Comparison of ENCODE assay signal across 24 cellular contexts in the genomic region with DNA sequence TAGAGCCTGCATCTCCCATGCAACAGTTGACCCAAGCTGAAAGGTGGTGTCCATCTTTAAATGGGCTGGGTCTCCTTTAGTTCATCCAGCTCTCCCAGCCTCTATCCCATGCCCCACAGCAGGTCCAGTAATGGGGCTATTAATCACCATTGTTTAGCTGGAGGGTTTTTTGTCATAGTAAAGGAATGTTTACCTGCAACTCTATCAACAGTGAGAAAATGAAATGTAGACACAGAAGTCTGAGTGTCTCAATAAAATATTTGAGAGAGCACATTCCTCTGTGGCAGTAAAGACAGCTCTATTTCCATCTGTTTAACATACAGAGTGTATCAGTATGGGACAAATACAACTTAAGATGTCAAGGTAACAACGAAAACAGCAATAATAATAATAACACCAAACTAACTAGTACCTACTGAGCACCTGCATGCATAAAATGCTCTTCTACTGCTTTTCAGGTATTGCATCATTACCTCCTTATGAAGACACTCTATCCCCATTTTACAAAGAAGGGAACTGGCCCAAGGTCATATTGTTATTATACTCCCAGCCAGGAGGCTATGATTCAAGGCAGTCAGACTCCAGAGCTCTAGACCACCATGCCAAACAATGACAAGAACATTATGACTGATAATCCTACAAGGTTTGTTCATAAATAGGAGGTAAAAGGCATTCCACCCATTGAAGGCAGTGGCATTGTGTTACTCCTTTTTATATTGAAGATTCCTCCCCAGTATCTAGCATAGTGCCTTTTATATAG. TPM values are rescaled to one million over a fixed set of nuclear protein-coding genes. Genes with fewer than 3 reads are reported as not detected.
DNase-seq lines count a peak whose midpoint lies in the region; ATAC-seq and TF ChIP-seq lines count a peak whose summit lies in the region.
"Had no signal": no experiment of that assay in that cellular context is flagged by ENCODE, and none has a peak within 500 bp of the region (broad histone marks: within the 10 kb centered on the region; RNA-seq: fewer than 3 reads in every experiment).

No MANE protein-coding gene starts in this region.

- CTCF ChIA-PET in MCF 10A (lab: Yijun Ruan, JAX) (interaction anchor here (0.6 to 5.9 kb wide), 12 partner anchors 11 to 1928 kb away, joined by 3 to 41 read pairs (median 7); a partner anchor contains a TSS), Panc1 (lab: Charles Lee) (interaction anchor here (0.7 kb wide), 1 partner anchor 56 kb away, joined by 3 read pairs; no protein-coding TSS in a partner anchor)
- CTCF ChIA-PET in activated CD8-positive, alpha-beta T cell treated with anti-CD3 and anti-CD28 coated beads, Interleukin-2, amount 10 ng/mL, durations not matched to agents 7 days and 5 days (lab: Charles Lee), result interaction anchor here (1.4 to 2.3 kb wide), 4 partner anchors 9 to 209 kb away, joined by 3 to 8 read pairs (median 4); no protein-coding TSS in a partner anchor

- H3K36me3 Mint-ChIP-seq in MCF 10A (ENCODE audit: insufficient read depth, unreplicated experiment), result no peaks in the 10 kb centered on the region
- H3K36me3 Mint-ChIP-seq in activated CD8-positive, alpha-beta T cell treated with anti-CD3 and anti-CD28 coated beads, Interleukin-2, amount 10 ng/mL, durations not matched to agents 7 days and 5 days (ENCODE audit: low read depth), result no peaks in the 10 kb centered on the region

- ATAC-seq in Panc1, result peak; percentile 82
- no peak for ATAC-seq in activated CD8-positive, alpha-beta T cell treated with anti-CD3 and anti-CD28 coated beads, Interleukin-2, amount 10 ng/mL, durations not matched to agents 7 days and 5 days

- H3K9me3 ChIP-seq in breast epithelium (no peaks in the 10 kb centered on the region), Panc1 (ENCODE audit: control insufficient read depth, insufficient read depth, low read depth, low read length) (no peaks in the 10 kb centered on the region)
- H3K9me3 ChIP-seq: BE2C, SJSA1 had no signal

- H3K27ac ChIP-seq in breast epithelium (no peak overlapping the region), Panc1 (ENCODE audit: low read length) (peak overlapping the region; percentile 74), epithelial cell of prostate (peak overlapping the region; percentile 57)
- H3K27ac ChIP-seq: GM23248, SJSA1 had no signal

- peaks cover 6% of the 10 kb centered on the region for H3K4me1 Mint-ChIP-seq in MCF 10A (ENCODE audit: insufficient read depth, unreplicated experiment)
- H3K4me1 Mint-ChIP-seq in activated CD8-positive, alpha-beta T cell treated with anti-CD3 and anti-CD28 coated beads, Interleukin-2, amount 10 ng/mL, durations not matched to agents 7 days and 5 days (ENCODE audit: low read depth), result no peaks in the 10 kb centered on the region
- H3K4me1 Mint-ChIP-seq: H9 had no signal

- H3K4me3 Mint-ChIP-seq in MCF 10A (ENCODE audit: unreplicated experiment), result no peak overlapping the region
- no peak overlapping the region for H3K4me3 Mint-ChIP-seq in activated CD8-positive, alpha-beta T cell treated with anti-CD3 and anti-CD28 coated beads, Interleukin-2, amount 10 ng/mL, durations not matched to agents 7 days and 5 days
- H3K4me3 Mint-ChIP-seq: H9, HFFc6, IgD-negative memory B cell had no signal

- H3K4me3 ChIP-seq in breast epithelium, result no peak overlapping the region
- H3K4me3 ChIP-seq in Panc1 (ENCODE audit: low read depth in 2 of 2, low read length in 2 of 2), result no peak overlapping the region
- H3K4me3 ChIP-seq: GM23248, MG63, SJSA1 had no signal

- no peak for TF ChIP-seq POLR2A in breast epithelium (IDR thresholded peaks at IDR 0.05)

- no peaks in the 10 kb centered on the region for H3K4me1 ChIP-seq in breast epithelium
- peaks cover 10% of the 10 kb centered on the region for H3K4me1 ChIP-seq in Panc1 (ENCODE audit: control insufficient read depth, insufficient read depth, low read length)
- H3K4me1 ChIP-seq: BE2C had no signal

- H3K27ac Mint-ChIP-seq in MCF 10A (ENCODE audit: low read depth, unreplicated experiment), result no peak overlapping the region
- no peak overlapping the region for H3K27ac Mint-ChIP-seq in activated CD8-positive, alpha-beta T cell treated with anti-CD3 and anti-CD28 coated beads, Interleukin-2, amount 10 ng/mL, durations not matched to agents 7 days and 5 days
- H3K27ac Mint-ChIP-seq: H9, HFFc6, IgD-negative memory B cell had no signal

- in situ Hi-C loops in Panc1 (cut with HindIII; ENCODE audit: low pct_unique_long_range_greater_than_20kb, low sequenced_read_pairs), result no loop called here

- H3K27me3 Mint-ChIP-seq in MCF 10A (ENCODE audit: insufficient read depth, unreplicated experiment), result no peaks in the 10 kb centered on the region
- peaks cover 29% of the 10 kb centered on the region for H3K27me3 Mint-ChIP-seq in activated CD8-positive, alpha-beta T cell treated with anti-CD3 and anti-CD28 coated beads, Interleukin-2, amount 10 ng/mL, durations not matched to agents 7 days and 5 days (ENCODE audit: low read depth)

- TF ChIP-seq CTCF in MCF 10A (IDR thresholded peaks at IDR 0.05; ENCODE audit: unreplicated experiment), result no peak
- TF ChIP-seq CTCF in breast epithelium (IDR thresholded peaks at IDR 0.05), result no peak
- no peak for TF ChIP-seq CTCF in Panc1 (IDR thresholded peaks at IDR 0.05)

- intact Hi-C loops in MCF 10A (cut with micrococcal nuclease), result loop anchor here (1.0 kb wide), 1 partner anchor 111 kb away; no protein-coding TSS in a partner anchor
- intact Hi-C loops in breast epithelium (cut with DNase I; ENCODE audit: low total_unique reads), result no loop called here
- intact Hi-C loops in Panc1 (cut with micrococcal nuclease; ENCODE audit: unreplicated experiment), result no loop called here

- POLR2A ChIA-PET in MCF 10A (lab: Yijun Ruan, JAX) (interaction anchor here (0.5 to 1.2 kb wide), 4 partner anchors 12 to 531 kb away, joined by 3 to 4 read pairs (median 3); no protein-coding TSS in a partner anchor), Panc1 (lab: Charles Lee) (no interaction called here)
- POLR2A ChIA-PET in activated CD8-positive, alpha-beta T cell treated with anti-CD3 and anti-CD28 coated beads, Interleukin-2, amount 10 ng/mL, durations not matched to agents 7 days and 5 days (lab: Charles Lee), result interaction anchor here (0.7 kb wide), 1 partner anchor 552 kb away, joined by 4 read pairs; no protein-coding TSS in a partner anchor

- DNase-seq in MCF 10A (ENCODE audit: unreplicated experiment), result peak; percentile 13
- DNase-seq in breast epithelium (ENCODE audit: low spot score in 2 of 2), result no peak
- no peak for DNase-seq in Panc1 (ENCODE audit: low read depth, low spot score)
- DNase-seq in epithelial cell of prostate (ENCODE audit: low read depth, low spot score), result peak; percentile 22
- DNase-seq in AML-193 (lab: John Stamatoyannopoulos, UW), result no peak
- no peak for DNase-seq in activated CD8-positive, alpha-beta T cell treated with anti-CD3 and anti-CD28 coated beads, Interleukin-2, amount 10 ng/mL, durations not matched to agents 7 days and 5 days
- DNase-seq in mucosa of gallbladder (ENCODE audit: low spot score), result no peak
- DNase-seq: 8988T, BE2C, GM23248, H9, HFFc6, Karpas-422, MG63, NCI-H1417, NCI-H1694 treated with DMSO at 0.1 percent for 48 hours, NCI-H2081 treated with DMSO at 0.1 percent for 48 hours, NCI-H2171 treated with DMSO at 0.1 percent for 48 hours, NCI-H446 treated with DMSO at 0.1 percent for 48 hours, NCI-H526 treated with DMSO at 0.1 percent for 48 hours, T-helper 1 cell had no signal

- no peaks in the 10 kb centered on the region for H3K9me3 Mint-ChIP-seq in MCF 10A (ENCODE audit: unreplicated experiment)
- H3K9me3 Mint-ChIP-seq in activated CD8-positive, alpha-beta T cell treated with anti-CD3 and anti-CD28 coated beads, Interleukin-2, amount 10 ng/mL, durations not matched to agents 7 days and 5 days (ENCODE audit: insufficient read depth), result no peaks in the 10 kb centered on the region
- H3K9me3 Mint-ChIP-seq: H9, HFFc6 had no signal

- no TSS peak for BruUV-seq in MCF 10A (replicated peaks; lab: Mats Ljungman, UMichigan)
- BruUV-seq in Panc1 (replicated peaks; lab: Mats Ljungman, UMichigan), result no TSS peak

- H3K36me3 ChIP-seq in breast epithelium, result no peaks in the 10 kb centered on the region
- H3K36me3 ChIP-seq in Panc1 (ENCODE audit: control insufficient read depth, insufficient read depth, low read length), result no peaks in the 10 kb centered on the region
- H3K36me3 ChIP-seq: BE2C, MG63, SJSA1 had no signal

- no peaks in the 10 kb centered on the region for H3K27me3 ChIP-seq in breast epithelium
- no peaks in the 10 kb centered on the region for H3K27me3 ChIP-seq in Panc1 (ENCODE audit: control insufficient read depth, insufficient read depth, low read length)

RNA-seq across cellular contexts. Expression of a gene that starts 21.0 kb away (rescaled TPM):
- total RNA-seq in MCF 10A (2022) (not detected in 2 replicates), breast epithelium (under 1 TPM in 2 of 3 donors, not detected in 1; 0.15 to 0.80 TPM), Panc1 (2021; ENCODE audit: unreplicated experiment) (0.15 TPM), mucosa of gallbladder (0.52 TPM)
- polyA plus RNA-seq in Panc1 (2012; ENCODE audit: insufficient read length), result not detected
- not detected for total RNA-seq in activated CD8-positive, alpha-beta T cell treated with anti-CD3 and anti-CD28 coated beads, Interleukin-2, amount 10 ng/mL, durations not matched to agents 7 days and 5 days
- total RNA-seq: G401, GM23248, HFFc6, SJSA1 had no signal
- polyA plus RNA-seq: GM23248, IgD-negative memory B cell had no signal

Comparison
In these comparisons a context has a peak if more than half of its experiments do, and no peak if none do; other contexts are left out.
1. DNase-seq: peak in MCF 10A (single experiment) and epithelial cell of prostate (single experiment); none in breast epithelium (0 of 2), Panc1 (single experiment), AML-193 (0 of 2), activated CD8-positive, alpha-beta T cell treated with anti-CD3 and anti-CD28 coated beads, Interleukin-2, amount 10 ng/mL, durations not matched to agents 7 days and 5 days (single experiment) and mucosa of gallbladder (single experiment).
2. H3K27ac ChIP-seq: peak in Panc1 (single experiment) and epithelial cell of prostate (single experiment); none in breast epithelium (0 of 2).